In the genomic region with DNA sequence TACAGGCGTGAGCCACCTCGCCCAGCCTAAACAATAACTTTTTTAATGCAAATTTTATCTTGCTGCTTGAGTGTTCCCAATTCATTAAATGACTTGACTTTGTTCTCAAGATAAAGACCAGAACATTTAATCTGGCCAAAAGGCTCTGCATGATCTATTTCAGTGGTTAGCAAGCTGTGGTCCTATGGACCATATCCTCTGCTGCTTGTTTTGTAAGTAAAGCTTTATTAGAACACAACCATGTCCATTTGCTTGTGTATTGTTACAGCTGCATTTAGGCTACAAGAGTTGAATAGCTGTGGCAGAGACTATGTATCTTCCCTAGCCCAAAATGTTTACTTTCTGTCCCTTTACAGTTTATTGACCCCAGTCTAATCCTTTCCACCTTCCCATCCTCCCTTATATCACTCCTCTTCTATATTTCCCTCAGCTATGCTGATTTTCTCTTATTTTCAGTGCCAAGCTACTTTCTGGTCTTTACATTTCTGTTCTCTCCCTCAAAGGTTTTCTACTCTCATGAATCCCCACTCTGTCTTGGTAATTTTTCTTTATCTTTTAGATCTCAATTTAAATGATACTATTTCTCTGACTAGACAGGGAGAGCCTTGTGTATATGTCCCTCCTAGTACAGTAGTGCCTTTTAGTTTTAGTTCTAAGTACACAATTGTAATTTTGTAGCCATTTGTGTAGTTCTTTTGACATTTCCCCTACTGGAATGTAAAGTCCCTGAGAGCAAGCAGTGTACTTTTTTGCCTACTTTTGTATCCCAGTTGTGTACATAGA, we compare ENCODE assay signal across 19 cellular contexts.
"Had no signal": no experiment of that assay in that cellular context is flagged by ENCODE, and none has a peak within 500 bp of the region (broad histone marks: within the 10 kb centered on the region; RNA-seq: fewer than 3 reads in every experiment).

No MANE protein-coding gene starts in this region.

- H3K27me3 ChIP-seq: SJSA1 had no signal

- H3K9me3 ChIP-seq: lower lobe of right lung, SJSA1 had no signal

- H3K4me3 ChIP-seq: lower lobe of right lung, SJSA1 had no signal

- DNase-seq: activated CD8-positive, alpha-beta memory T cell treated with anti-CD3 and anti-CD28 coated beads, Interleukin-2, amount 50 U/mL, for 48 hours; activated naive CD4-positive, alpha-beta T cell treated with anti-CD3 and anti-CD28 coated beads, Interleukin-2, amount 50 U/mL, for 16 hours; amniotic stem cell; dermis blood vessel endothelial cell; effector memory CD4-positive, alpha-beta T cell; glutamatergic neuron; hypothalamus; islet precursor cell; left colon; lower lobe of right lung; stimulated activated CD4-positive, alpha-beta T cell treated with anti-CD3 and anti-CD28 coated beads, Interleukin-12 subunit alpha, Interleukin-12 subunit beta, amount 100 ng/mL, for 4 hours; stimulated activated CD4-positive, alpha-beta T cell treated with anti-CD3 and anti-CD28 coated beads, Interleukin-1b, Interleukin-23, amount 100 ng/mL, for 48 hours; stimulated activated naive CD8-positive, alpha-beta T cell treated with anti-CD3 and anti-CD28 coated beads, Interleukin-15, amount 100 ng/mL, for 72 hours; T-helper 2 cell; WERI-Rb-1 had no signal

- H3K9me3 Mint-ChIP-seq: nephron; stimulated activated naive CD8-positive, alpha-beta T cell treated with anti-CD3 and anti-CD28 coated beads, Interleukin-15, amount 100 ng/mL, for 72 hours; type B pancreatic cell had no signal

- H3K4me3 Mint-ChIP-seq: nephron; stimulated activated naive CD8-positive, alpha-beta T cell treated with anti-CD3 and anti-CD28 coated beads, Interleukin-15, amount 100 ng/mL, for 72 hours; type B pancreatic cell had no signal

- ATAC-seq: left colon; lower lobe of right lung; stimulated activated naive CD8-positive, alpha-beta T cell treated with anti-CD3 and anti-CD28 coated beads, Interleukin-15, amount 100 ng/mL, for 72 hours had no signal

- H3K27ac Mint-ChIP-seq: progenitor cell of endocrine pancreas, type B pancreatic cell had no signal

- H3K27ac ChIP-seq: lower lobe of right lung, SJSA1, WERI-Rb-1 had no signal

- H3K27me3 Mint-ChIP-seq: progenitor cell of endocrine pancreas; stimulated activated naive CD8-positive, alpha-beta T cell treated with anti-CD3 and anti-CD28 coated beads, Interleukin-15, amount 100 ng/mL, for 72 hours; type B pancreatic cell had no signal
